8 cellular contexts compared by ENCODE assay signal in the genomic region with DNA sequence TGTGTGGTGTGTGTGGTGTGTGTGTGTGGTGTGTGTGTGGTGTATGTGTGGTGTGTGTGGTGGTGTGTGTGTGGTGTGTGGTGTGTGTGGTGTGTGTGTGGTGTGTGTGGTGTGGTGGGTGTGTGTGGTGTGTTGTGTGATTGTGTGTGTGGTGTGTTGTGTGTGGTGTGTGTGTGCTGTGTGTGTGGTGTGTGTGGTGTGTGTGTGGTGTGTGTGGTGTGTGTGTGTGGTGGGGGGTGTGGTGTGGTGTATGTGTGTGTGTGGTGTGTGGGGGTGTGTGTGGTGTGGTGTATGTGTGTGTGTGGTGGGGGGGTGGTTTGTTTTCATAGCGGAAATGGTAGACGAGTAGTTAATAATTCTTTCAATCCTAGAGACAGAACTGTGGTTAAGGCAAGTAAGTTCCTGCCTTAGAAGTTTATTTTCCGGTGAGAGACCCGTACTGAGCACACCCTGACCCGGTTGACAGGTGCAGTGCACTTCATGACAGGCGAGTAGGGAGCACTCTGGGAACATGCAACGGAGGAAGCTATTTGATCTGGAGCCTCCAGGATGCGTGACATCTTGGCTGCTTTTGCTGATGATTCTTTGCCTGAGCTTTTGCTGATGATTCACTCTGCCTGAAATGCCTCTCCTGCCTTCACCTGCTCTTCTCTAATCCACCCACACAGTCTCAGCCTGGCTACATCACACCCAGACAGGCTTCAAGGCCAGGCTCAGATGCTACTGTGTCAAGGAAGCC. TPM values are rescaled to one million over a fixed set of nuclear protein-coding genes. Genes with fewer than 3 reads are reported as not detected.
DNase-seq lines count a peak whose midpoint lies in the region; ATAC-seq and TF ChIP-seq lines count a peak whose summit lies in the region.

No MANE protein-coding gene starts in this region.

- no peaks in the 10 kb centered on the region for H3K27me3 ChIP-seq in prostate gland (replicated peaks; ENCODE audit: insufficient read depth)

- no peaks in the 10 kb centered on the region for H3K36me3 ChIP-seq in prostate gland

- 30% methylated on average over 8 of the region's 8 CpGs for WGBS in prostate gland

- peak; percentile 83 for ATAC-seq in GM21723 (IDR thresholded peaks at IDR 0.05; ENCODE audit: unreplicated experiment)
- ATAC-seq in left lobe of liver = no peak

- no peak overlapping the region for H3K27ac ChIP-seq in prostate gland

- no peaks in the 10 kb centered on the region for H3K9me3 ChIP-seq in prostate gland

- TF ChIP-seq POLR2A in erythroblast (IDR thresholded peaks at IDR 0.05; ENCODE audit: low read length) = no peak
- TF ChIP-seq POLR2A in prostate gland (IDR thresholded peaks at IDR 0.05) = no peak

- intact Hi-C loops in prostate gland (cut with DNase I) = no loop called here

- no peak overlapping the region for H3K4me3 ChIP-seq in prostate gland

- no peak for TF ChIP-seq CTCF in prostate gland (IDR thresholded peaks at IDR 0.05)

- no peaks in the 10 kb centered on the region for H3K4me1 ChIP-seq in prostate gland (replicated peaks)

- DNase-seq in ELR (ENCODE audit: low read depth) = peak; percentile 28
- DNase-seq in NCI-H226 = peak; percentile 75
- peak; percentile 62 for DNase-seq in cerebellum (ENCODE audit: low spot score)
- DNase-seq in stimulated activated CD4-positive, alpha-beta T cell treated with anti-CD3 and anti-CD28 coated beads, Interleukin-4, amount 100 ng/mL, for 48 hours (ENCODE audit: low read depth in 2 of 2) = peak; percentile 19 to 50
- DNase-seq in erythroblast (lab: John Stamatoyannopoulos, UW) = no peak
- DNase-seq in prostate gland (ENCODE audit: low spot score) = no peak
- no peak for DNase-seq in left lobe of liver (ENCODE audit: low spot score)

RNA-seq across cellular contexts. Expression of gene FAT2, which starts 21.7 kb away (rescaled TPM):
- total RNA-seq in cerebellum = 24.0 TPM
- 10 to 100 TPM in 1 of 2 donors, 1 to 10 TPM in 1; 5.6 to 22.5 TPM for total RNA-seq in prostate gland
- not detected for total RNA-seq in left lobe of liver

Comparison
In these comparisons a context has a peak if more than half of its experiments do, and no peak if none do; other contexts are left out.
1. DNase-seq: peak in ELR (single experiment), NCI-H226 (single experiment), cerebellum (single experiment) and stimulated activated CD4-positive, alpha-beta T cell treated with anti-CD3 and anti-CD28 coated beads, Interleukin-4, amount 100 ng/mL, for 48 hours (2 of 2); none in erythroblast (0 of 2), prostate gland (single experiment) and left lobe of liver (single experiment).